ENCODE assay signal across 8 cellular contexts in the genomic region with DNA sequence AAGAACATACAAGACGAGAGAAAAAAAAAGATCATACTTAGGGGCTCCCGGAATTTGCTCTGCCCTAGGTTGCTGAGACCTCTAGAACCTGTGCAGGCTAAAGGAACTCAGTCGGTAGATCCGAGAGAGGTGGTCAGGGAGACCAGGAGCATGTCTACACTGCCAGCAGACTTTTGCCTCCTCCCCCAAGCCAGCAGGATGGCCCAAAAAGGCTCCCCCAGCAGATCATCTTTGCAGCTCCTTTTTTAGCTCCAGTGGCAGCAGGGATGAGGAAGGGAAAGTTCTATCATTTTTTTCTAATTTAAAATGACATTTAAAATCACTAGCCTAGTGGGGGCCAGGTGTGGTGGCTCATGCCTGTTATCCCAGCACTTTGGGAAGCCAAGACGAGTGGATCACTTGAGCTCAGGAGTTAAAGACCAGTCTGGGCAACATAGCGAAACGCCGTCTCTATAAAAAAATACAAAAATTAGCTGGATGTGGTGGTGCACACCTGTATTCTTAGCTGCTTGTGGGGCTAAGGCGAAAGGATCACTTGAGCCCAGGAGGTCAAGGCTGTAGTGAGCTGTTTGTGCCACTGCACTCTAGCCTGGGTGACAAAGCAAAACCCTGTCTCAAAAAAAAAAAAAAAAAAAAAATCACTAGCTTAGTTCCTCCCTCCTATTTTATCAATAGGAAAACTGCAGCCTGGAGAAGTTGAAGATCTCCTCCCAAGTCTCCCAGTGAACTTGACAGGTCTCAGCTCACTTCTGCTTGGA.
DNase-seq lines count a peak whose midpoint lies in the region; ATAC-seq and TF ChIP-seq lines count a peak whose summit lies in the region.

No MANE protein-coding gene starts in this region.

- peak overlapping the region in 1 of 2 experiments; percentile 46; a peak in 2 of 4 replicates for H3K27ac ChIP-seq in SK-N-SH (ENCODE audit: low read depth in 2 of 2, low read length in 1 of 2)
- peak overlapping the region; percentile 47 for H3K27ac ChIP-seq in hepatocyte

- no peaks in the 10 kb centered on the region for H3K27me3 Mint-ChIP-seq in activated CD4-positive, alpha-beta memory T cell treated with anti-CD3 and anti-CD28 coated beads, Interleukin-2, amount 10 ng/mL, durations not matched to agents 7 days and 5 days
- no peaks in the 10 kb centered on the region for H3K27me3 Mint-ChIP-seq in stimulated activated naive CD8-positive, alpha-beta T cell treated with anti-CD3 and anti-CD28 coated beads, Interleukin-15, amount 100 ng/mL, for 72 hours

- H3K36me3 ChIP-seq in SK-N-SH (replicated peaks in 1 of 2; ENCODE audit: control insufficient read depth in 1 of 2, insufficient read depth in 2 of 2, low read length in 1 of 2) (peaks cover 3 to 8% of the 10 kb centered on the region in 2 experiments), hepatocyte (replicated peaks; ENCODE audit: insufficient read depth, low read depth) (no peaks in the 10 kb centered on the region)

- TF ChIP-seq CTCF in SK-N-SH (IDR thresholded peaks at IDR 0.05): no peak
- TF ChIP-seq CTCF in hepatocyte (IDR thresholded peaks at IDR 0.05; ENCODE audit: poor library complexity): no peak
- no peak for TF ChIP-seq CTCF in GM13976 (IDR thresholded peaks at IDR 0.05; ENCODE audit: borderline replicate concordance, control extremely low read depth, extremely low read depth, insufficient read depth, missing control alignments)

- H3K27ac Mint-ChIP-seq in activated CD4-positive, alpha-beta memory T cell treated with anti-CD3 and anti-CD28 coated beads, Interleukin-2, amount 10 ng/mL, durations not matched to agents 7 days and 5 days: peak overlapping the region; percentile 76
- H3K27ac Mint-ChIP-seq in stimulated activated naive CD8-positive, alpha-beta T cell treated with anti-CD3 and anti-CD28 coated beads, Interleukin-15, amount 100 ng/mL, for 72 hours: peak overlapping the region; percentile 77 to 95

- in situ Hi-C loops in GM13976 (cut with MboI; ENCODE audit: low sequenced_read_pairs, unreplicated experiment): no loop called here

- CTCF ChIA-PET in SK-N-SH (lab: Yijun Ruan, JAX): interaction anchor here (0.7 to 1.6 kb wide), 3 partner anchors 32 to 545 kb away, joined by 3 to 4 read pairs (median 4); no protein-coding TSS in a partner anchor
- CTCF ChIA-PET in activated CD4-positive, alpha-beta memory T cell treated with anti-CD3 and anti-CD28 coated beads, Interleukin-2, amount 10 ng/mL, durations not matched to agents 7 days and 5 days (lab: Charles Lee): interaction anchor here (0.6 to 2.2 kb wide), 6 partner anchors 8 to 364 kb away, joined by 3 to 10 read pairs (median 5); no protein-coding TSS in a partner anchor

- H3K79me2 ChIP-seq in SK-N-SH (ENCODE audit: insufficient read depth) (peaks cover 100% of the 10 kb centered on the region), hepatocyte (peaks cover 100% of the 10 kb centered on the region)

- H3K9me3 ChIP-seq in SK-N-SH (no peaks in the 10 kb centered on the region), hepatocyte (ENCODE audit: low read depth) (no peaks in the 10 kb centered on the region)

- no peak overlapping the region for H3K9ac ChIP-seq in SK-N-SH

- no peak for ATAC-seq in SK-N-SH treated with all-trans-retinoic acid at 6 μM for 48 hours
- no peak for ATAC-seq in stimulated activated naive CD8-positive, alpha-beta T cell treated with anti-CD3 and anti-CD28 coated beads, Interleukin-15, amount 100 ng/mL, for 72 hours
- no peak for ATAC-seq in GM18511 (IDR thresholded peaks at IDR 0.05; ENCODE audit: unreplicated experiment)

- H3K4me1 Mint-ChIP-seq in activated CD4-positive, alpha-beta memory T cell treated with anti-CD3 and anti-CD28 coated beads, Interleukin-2, amount 10 ng/mL, durations not matched to agents 7 days and 5 days: peaks cover 65% of the 10 kb centered on the region
- peaks cover 54% of the 10 kb centered on the region for H3K4me1 Mint-ChIP-seq in stimulated activated naive CD8-positive, alpha-beta T cell treated with anti-CD3 and anti-CD28 coated beads, Interleukin-15, amount 100 ng/mL, for 72 hours

- no peaks in the 10 kb centered on the region for H3K9me2 ChIP-seq in SK-N-SH
- H3K9me2 ChIP-seq in hepatocyte (replicated peaks; ENCODE audit: insufficient read depth): no peaks in the 10 kb centered on the region

- peaks cover 100% of the 10 kb centered on the region for H4K20me1 ChIP-seq in SK-N-SH (ENCODE audit: insufficient read depth)
- peaks cover 98% of the 10 kb centered on the region for H4K20me1 ChIP-seq in hepatocyte (ENCODE audit: insufficient read depth, poor library complexity, severe bottlenecking)

- H2AFZ ChIP-seq in SK-N-SH (ENCODE audit: low read depth) (no peak overlapping the region), hepatocyte (no peak overlapping the region)

- peak overlapping the region; percentile 64 for H3K4me3 Mint-ChIP-seq in activated CD4-positive, alpha-beta memory T cell treated with anti-CD3 and anti-CD28 coated beads, Interleukin-2, amount 10 ng/mL, durations not matched to agents 7 days and 5 days
- peak overlapping the region; percentile 54 to 70 for H3K4me3 Mint-ChIP-seq in stimulated activated naive CD8-positive, alpha-beta T cell treated with anti-CD3 and anti-CD28 coated beads, Interleukin-15, amount 100 ng/mL, for 72 hours

- H3K4me3 ChIP-seq in SK-N-SH (ENCODE audit: low read depth in 2 of 2, low read length in 1 of 2) (no peak overlapping the region), hepatocyte (no peak overlapping the region)

- TF ChIP-seq EP300 in SK-N-SH (IDR thresholded peaks at IDR 0.05; ENCODE audit: borderline replicate concordance in 1 of 2, low read depth in 1 of 2, low read length in 1 of 2): no peak

- peaks cover 7% of the 10 kb centered on the region for H3K36me3 Mint-ChIP-seq in activated CD4-positive, alpha-beta memory T cell treated with anti-CD3 and anti-CD28 coated beads, Interleukin-2, amount 10 ng/mL, durations not matched to agents 7 days and 5 days (ENCODE audit: low read depth)

- H3K4me1 ChIP-seq in SK-N-SH (ENCODE audit: control insufficient read depth in 1 of 2, insufficient read depth in 2 of 2, low read depth in 1 of 2, low read length in 1 of 2): peaks cover 45 to 49% of the 10 kb centered on the region in 2 experiments
- H3K4me1 ChIP-seq in hepatocyte (ENCODE audit: insufficient read depth): peaks cover 51% of the 10 kb centered on the region

- whole genome bisulfite sequencing in SK-N-SH (ENCODE audit: low lambda C conversion rate): 94% methylated on average over 9 of the region's 9 CpGs
- WGBS in hepatocyte (ENCODE audit: low lambda C conversion rate, missing lambda C conversion rate): 93% methylated on average over 9 of the region's 9 CpGs

- no peaks in the 10 kb centered on the region for H3K27me3 ChIP-seq in SK-N-SH (ENCODE audit: insufficient read depth)
- H3K27me3 ChIP-seq in hepatocyte: no peaks in the 10 kb centered on the region

- DNase-seq in SK-N-SH (no peak), hepatocyte (ENCODE audit: low spot score) (no peak), NCI-H748 treated with DMSO at 0.1 percent for 48 hours (lab: John Stamatoyannopoulos, UW) (no peak), GM13976 (ENCODE audit: low spot score) (no peak)
- DNase-seq in activated CD4-positive, alpha-beta memory T cell treated with anti-CD3 and anti-CD28 coated beads, Interleukin-2, amount 10 ng/mL, durations not matched to agents 7 days and 5 days: no peak
- no peak for DNase-seq in stimulated activated naive CD8-positive, alpha-beta T cell treated with anti-CD3 and anti-CD28 coated beads, Interleukin-15, amount 100 ng/mL, for 72 hours

- peak overlapping the region; percentile 61; the same call in 1 of the 2 replicates for H3K4me2 ChIP-seq in SK-N-SH
- peak overlapping the region; percentile 61 for H3K4me2 ChIP-seq in hepatocyte

- H3F3A ChIP-seq in SK-N-SH (replicated peaks; ENCODE audit: insufficient read depth): peaks cover 20% of the 10 kb centered on the region

- POLR2A ChIA-PET in SK-N-SH (lab: Yijun Ruan, JAX): no interaction called here
- POLR2A ChIA-PET in activated CD4-positive, alpha-beta memory T cell treated with anti-CD3 and anti-CD28 coated beads, Interleukin-2, amount 10 ng/mL, durations not matched to agents 7 days and 5 days (lab: Charles Lee): interaction anchor here (1.0 to 2.7 kb wide), 5 partner anchors 11 to 283 kb away, joined by 4 to 16 read pairs (median 5); partner anchors contain the start of gene TGIF2

- no peak for TF ChIP-seq RAD21 in SK-N-SH (IDR thresholded peaks at IDR 0.05; ENCODE audit: low read length)

- no peaks in the 10 kb centered on the region for H3K9me3 Mint-ChIP-seq in activated CD4-positive, alpha-beta memory T cell treated with anti-CD3 and anti-CD28 coated beads, Interleukin-2, amount 10 ng/mL, durations not matched to agents 7 days and 5 days
- H3K9me3 Mint-ChIP-seq in stimulated activated naive CD8-positive, alpha-beta T cell treated with anti-CD3 and anti-CD28 coated beads, Interleukin-15, amount 100 ng/mL, for 72 hours: no peaks in the 10 kb centered on the region

TF ChIP-seq in SK-N-SH, 30 proteins besides CTCF, POLR2A, EP300 and RAD21:
- TF ChIP-seq TAF1 (IDR thresholded peaks at IDR 0.05; ENCODE audit: borderline replicate concordance, low read depth, low read length) (no peak), RXRA (IDR thresholded peaks at IDR 0.05; ENCODE audit: borderline replicate concordance, low read depth) (no peak), RFX5 (IDR thresholded peaks at IDR 0.05; ENCODE audit: low read length) (no peak), ELF1 (IDR thresholded peaks at IDR 0.05) (no peak)

TF ChIP-seq in SK-N-SH treated with all-trans-retinoic acid at 6 μM for 48 hours, 23 proteins besides CTCF, POLR2A, EP300 and RAD21 (continues in another document):
- TF ChIP-seq POU6F1 (CRISPR knock-in tag; IDR thresholded peaks at IDR 0.05; ENCODE audit: borderline replicate concordance, low read depth) (no peak), RARB (CRISPR knock-in tag; IDR thresholded peaks at IDR 0.05) (no peak)
